19 cellular contexts compared by ENCODE assay signal in the genomic region with DNA sequence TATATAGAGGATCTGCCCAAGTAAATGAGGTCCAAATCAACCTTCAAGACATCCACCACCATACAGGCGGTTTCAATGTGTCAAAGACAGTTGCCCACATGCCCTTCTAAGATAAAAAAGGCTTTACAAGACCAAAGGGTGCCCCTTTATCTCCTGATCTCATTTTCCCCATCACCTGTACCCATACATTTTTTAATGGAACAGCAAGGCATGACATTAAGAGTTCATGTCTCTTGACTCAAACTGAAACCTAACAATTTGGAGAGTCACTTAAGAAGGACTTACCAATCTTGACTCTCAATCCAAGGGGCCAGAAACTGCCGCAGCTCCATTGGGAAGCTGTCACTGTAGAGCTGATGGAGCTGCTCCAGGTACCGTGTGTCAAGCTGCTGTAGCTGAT. TPM values are rescaled to one million over a fixed set of nuclear protein-coding genes. Genes with fewer than 3 reads are reported as not detected.
DNase-seq lines count a peak whose midpoint lies in the region; ATAC-seq, FAIRE-seq and TF ChIP-seq lines count a peak whose summit lies in the region.
"Had no signal": no experiment of that assay in that cellular context is flagged by ENCODE, and none has a peak within 500 bp of the region (broad histone marks: within the 10 kb centered on the region; RNA-seq: fewer than 3 reads in every experiment).

No MANE protein-coding gene starts in this region.

- TF ChIP-seq CTCF in HCT116 (IDR thresholded peaks at IDR 0.05 in 2 of 3, conservative IDR thresholded peaks at IDR 0.05 in 1 of 3; ENCODE audit: borderline replicate concordance in 1 of 3, insufficient read depth in 1 of 3, low read depth in 2 of 3, low read length in 2 of 3) (no peak), astrocyte (IDR thresholded peaks at IDR 0.05; ENCODE audit: insufficient read depth, low read depth, low read length) (no peak), osteoblast (IDR thresholded peaks at IDR 0.05; ENCODE audit: extremely low read depth, low read depth, low read length) (no peak), WERI-Rb-1 (IDR thresholded peaks at IDR 0.05; ENCODE audit: low read depth, low read length) (no peak)

- intact Hi-C loops in HCT116 (cut with micrococcal nuclease): no loop called here

- CTCF ChIA-PET in HCT116 (lab: Charles Lee): no interaction called here
- CTCF ChIA-PET in activated CD8-positive, alpha-beta memory T cell treated with anti-CD3 and anti-CD28 coated beads, Interleukin-2, amount 10 ng/mL, durations not matched to agents 7 days and 5 days (lab: Charles Lee): interaction anchor here (0.6 to 1.7 kb wide), 3 partner anchors 49 to 126 kb away, joined by 3 to 6 read pairs (median 4); no protein-coding TSS in a partner anchor

- H3K9me3 ChIP-seq in CD4-positive, CD25-positive, alpha-beta regulatory T cell (ENCODE audit: control insufficient read depth in 2 of 2, low read length in 2 of 2): no peaks in the 10 kb centered on the region
- no peaks in the 10 kb centered on the region for H3K9me3 ChIP-seq in HCT116 (ENCODE audit: control insufficient read depth in 1 of 2, insufficient read depth in 1 of 2, low read depth in 1 of 2, low read length in 2 of 2)
- no peaks in the 10 kb centered on the region for H3K9me3 ChIP-seq in astrocyte (ENCODE audit: insufficient read depth, low read depth, low read length)
- H3K9me3 ChIP-seq in osteoblast (ENCODE audit: low read depth, low read length): no peaks in the 10 kb centered on the region
- no peaks in the 10 kb centered on the region for H3K9me3 ChIP-seq in WERI-Rb-1 (ENCODE audit: severe bottlenecking)
- H3K9me3 ChIP-seq: BE2C, esophagus squamous epithelium, HAP-1, heart left ventricle had no signal

- H3K4me2 ChIP-seq in HCT116 (ENCODE audit: low read length) (0 out of 2 replicates have a peak overlapping the region, but pooled peaks have one; percentile 57), astrocyte (ENCODE audit: low read length) (no peak overlapping the region), osteoblast (ENCODE audit: insufficient read depth, low read length) (no peak overlapping the region)

- H3K27ac Mint-ChIP-seq in CD4-positive, CD25-positive, alpha-beta regulatory T cell: peak overlapping the region in 2 of 3 donors; percentile 55 to 86
- no peak overlapping the region for H3K27ac Mint-ChIP-seq in astrocyte (ENCODE audit: unreplicated experiment)
- no peak overlapping the region for H3K27ac Mint-ChIP-seq in activated CD8-positive, alpha-beta memory T cell treated with anti-CD3 and anti-CD28 coated beads, Interleukin-2, amount 10 ng/mL, durations not matched to agents 7 days and 5 days
- H3K27ac Mint-ChIP-seq: activated CD4-positive, alpha-beta T cell treated with anti-CD3 and anti-CD28 coated beads, Interleukin-2, amount 10 ng/mL, durations not matched to agents 7 days and 5 days had no signal

- H2AFZ ChIP-seq in HCT116 (ENCODE audit: low read depth, low read length, poor library complexity, severe bottlenecking) (no peak overlapping the region), astrocyte (ENCODE audit: low read depth, low read length) (no peak overlapping the region), osteoblast (ENCODE audit: low read length) (no peak overlapping the region)

- FAIRE-seq in astrocyte (lab: Jason Lieb, UNC): no peak
- FAIRE-seq: islet of Langerhans had no signal

- no peaks in the 10 kb centered on the region for H3K27me3 Mint-ChIP-seq in CD4-positive, CD25-positive, alpha-beta regulatory T cell
- no peaks in the 10 kb centered on the region for H3K27me3 Mint-ChIP-seq in astrocyte (ENCODE audit: low read depth, unreplicated experiment)
- H3K27me3 Mint-ChIP-seq in activated CD8-positive, alpha-beta memory T cell treated with anti-CD3 and anti-CD28 coated beads, Interleukin-2, amount 10 ng/mL, durations not matched to agents 7 days and 5 days: no peaks in the 10 kb centered on the region
- H3K27me3 Mint-ChIP-seq: activated CD4-positive, alpha-beta T cell treated with anti-CD3 and anti-CD28 coated beads, Interleukin-2, amount 10 ng/mL, durations not matched to agents 7 days and 5 days had no signal

- H3K4me1 Mint-ChIP-seq in CD4-positive, CD25-positive, alpha-beta regulatory T cell: peaks cover 13 to 38% (median 20%) of the 10 kb centered on the region in 4 donors
- H3K4me1 Mint-ChIP-seq in astrocyte (ENCODE audit: low read depth, unreplicated experiment): peaks cover 20% of the 10 kb centered on the region
- peaks cover 28% of the 10 kb centered on the region for H3K4me1 Mint-ChIP-seq in activated CD8-positive, alpha-beta memory T cell treated with anti-CD3 and anti-CD28 coated beads, Interleukin-2, amount 10 ng/mL, durations not matched to agents 7 days and 5 days

- H3K79me2 ChIP-seq in HCT116 (ENCODE audit: insufficient read depth, low read length) (peaks cover 8% of the 10 kb centered on the region; the same call in 1 of the 2 replicates), astrocyte (ENCODE audit: insufficient read depth, low read length) (peaks cover 54% of the 10 kb centered on the region), osteoblast (ENCODE audit: insufficient read depth, low read length) (peaks cover 65% of the 10 kb centered on the region)

- no peaks in the 10 kb centered on the region for H3K9me3 Mint-ChIP-seq in CD4-positive, CD25-positive, alpha-beta regulatory T cell
- no peaks in the 10 kb centered on the region for H3K9me3 Mint-ChIP-seq in astrocyte (ENCODE audit: unreplicated experiment)
- no peaks in the 10 kb centered on the region for H3K9me3 Mint-ChIP-seq in activated CD8-positive, alpha-beta memory T cell treated with anti-CD3 and anti-CD28 coated beads, Interleukin-2, amount 10 ng/mL, durations not matched to agents 7 days and 5 days (ENCODE audit: low read depth)
- H3K9me3 Mint-ChIP-seq: activated CD4-positive, alpha-beta T cell treated with anti-CD3 and anti-CD28 coated beads, Interleukin-2, amount 10 ng/mL, durations not matched to agents 7 days and 5 days; neural crest cell had no signal

- POLR2A ChIA-PET in HCT116 (lab: Charles Lee): no interaction called here

- no peak for TF ChIP-seq RAD21 in HCT116 (IDR thresholded peaks at IDR 0.05; ENCODE audit: low read depth)

- no peak overlapping the region for H3K27ac ChIP-seq in CD4-positive, CD25-positive, alpha-beta regulatory T cell (ENCODE audit: insufficient read depth, low read length, poor library complexity, severe bottlenecking)
- H3K27ac ChIP-seq in HCT116 (ENCODE audit: low read depth, low read length): no peak overlapping the region
- H3K27ac ChIP-seq in astrocyte (ENCODE audit: low read depth, low read length): peak overlapping the region; percentile 72
- peak overlapping the region; percentile 73 for H3K27ac ChIP-seq in osteoblast (ENCODE audit: low read depth, low read length)
- no peak overlapping the region for H3K27ac ChIP-seq in WERI-Rb-1

- H4K20me1 ChIP-seq in HCT116 (ENCODE audit: insufficient read depth) (no peaks in the 10 kb centered on the region), astrocyte (ENCODE audit: insufficient read depth, low read length) (peaks cover 63% of the 10 kb centered on the region), osteoblast (ENCODE audit: insufficient read depth, low read length) (peaks cover 49% of the 10 kb centered on the region)

- H3K9ac ChIP-seq in HCT116 (ENCODE audit: low read length): no peak overlapping the region
- no peak overlapping the region for H3K9ac ChIP-seq in astrocyte (ENCODE audit: low read length)

- ATAC-seq in CD4-positive, CD25-positive, alpha-beta regulatory T cell (ENCODE audit: low read depth in 2 of 2): no peak
- ATAC-seq in HCT116 (no peak), HG03442 (IDR thresholded peaks at IDR 0.05; ENCODE audit: unreplicated experiment) (no peak), GM21367 (IDR thresholded peaks at IDR 0.05; ENCODE audit: unreplicated experiment) (no peak)
- ATAC-seq in activated CD8-positive, alpha-beta memory T cell treated with anti-CD3 and anti-CD28 coated beads, Interleukin-2, amount 10 ng/mL, durations not matched to agents 7 days and 5 days: no peak

- H3K36me3 Mint-ChIP-seq in CD4-positive, CD25-positive, alpha-beta regulatory T cell: peaks cover 31% of the 10 kb centered on the region
- peaks cover 20% of the 10 kb centered on the region for H3K36me3 Mint-ChIP-seq in astrocyte (ENCODE audit: low read depth, unreplicated experiment)
- H3K36me3 Mint-ChIP-seq in activated CD8-positive, alpha-beta memory T cell treated with anti-CD3 and anti-CD28 coated beads, Interleukin-2, amount 10 ng/mL, durations not matched to agents 7 days and 5 days: peaks cover 42% of the 10 kb centered on the region

- H3K9me2 ChIP-seq in HCT116 (ENCODE audit: insufficient read depth): no peaks in the 10 kb centered on the region

- H3K27me3 ChIP-seq in CD4-positive, CD25-positive, alpha-beta regulatory T cell (ENCODE audit: control insufficient read depth, insufficient read depth, low read length): no peaks in the 10 kb centered on the region
- H3K27me3 ChIP-seq in HCT116 (ENCODE audit: insufficient read depth, low read length): no peaks in the 10 kb centered on the region
- no peaks in the 10 kb centered on the region for H3K27me3 ChIP-seq in astrocyte (ENCODE audit: insufficient read depth, low read length)
- H3K27me3 ChIP-seq in osteoblast (ENCODE audit: insufficient read depth, low read length): no peaks in the 10 kb centered on the region
- H3K27me3 ChIP-seq in WERI-Rb-1 (ENCODE audit: insufficient read depth, low read depth, severe bottlenecking): no peaks in the 10 kb centered on the region
- H3K27me3 ChIP-seq: BE2C, esophagus squamous epithelium, heart left ventricle had no signal

- no peak overlapping the region for H3K4me3 Mint-ChIP-seq in CD4-positive, CD25-positive, alpha-beta regulatory T cell
- no peak overlapping the region for H3K4me3 Mint-ChIP-seq in astrocyte (ENCODE audit: unreplicated experiment)
- H3K4me3 Mint-ChIP-seq in activated CD8-positive, alpha-beta memory T cell treated with anti-CD3 and anti-CD28 coated beads, Interleukin-2, amount 10 ng/mL, durations not matched to agents 7 days and 5 days: no peak overlapping the region
- H3K4me3 Mint-ChIP-seq: activated CD4-positive, alpha-beta T cell treated with anti-CD3 and anti-CD28 coated beads, Interleukin-2, amount 10 ng/mL, durations not matched to agents 7 days and 5 days; neural crest cell had no signal

- no peak overlapping the region for H3K4me3 ChIP-seq in CD4-positive, CD25-positive, alpha-beta regulatory T cell (ENCODE audit: low read depth, low read length)
- H3K4me3 ChIP-seq in HCT116 (replicated peaks in 1 of 2; ENCODE audit: low read depth in 1 of 2, low read length in 2 of 2) (no peak overlapping the region), astrocyte (ENCODE audit: insufficient read depth, low read depth, low read length) (no peak overlapping the region), osteoblast (ENCODE audit: insufficient read depth, low read length) (no peak overlapping the region), WERI-Rb-1 (ENCODE audit: low read depth, low read length) (no peak overlapping the region)
- H3K4me3 ChIP-seq: esophagus squamous epithelium, HAP-1, heart left ventricle had no signal

- peaks cover 35% of the 10 kb centered on the region for H3K36me3 ChIP-seq in CD4-positive, CD25-positive, alpha-beta regulatory T cell (ENCODE audit: control insufficient read depth, insufficient read depth, low read length)
- H3K36me3 ChIP-seq in HCT116 (ENCODE audit: control insufficient read depth in 1 of 2, insufficient read depth in 2 of 2, low read length in 2 of 2): peaks cover 3 to 7% of the 10 kb centered on the region in 2 experiments; a peak in 2 of 4 replicates
- H3K36me3 ChIP-seq in astrocyte (ENCODE audit: insufficient read depth, low read length): peaks cover 8% of the 10 kb centered on the region
- peaks cover 41% of the 10 kb centered on the region for H3K36me3 ChIP-seq in osteoblast (ENCODE audit: insufficient read depth, low read length)
- peaks cover 20% of the 10 kb centered on the region for H3K36me3 ChIP-seq in WERI-Rb-1

- no TSS peak for BruUV-seq in HCT116 (replicated peaks; lab: Mats Ljungman, UMichigan)

- RAD21 ChIA-PET in HCT116 (lab: Charles Lee; ENCODE audit: low non-redundant PET in 1 of 2, low total read pairs in 2 of 2, uncharacterized antibody in 2 of 2, unreplicated experiment in 2 of 2): no interaction called here

- DNase-seq in CD4-positive, CD25-positive, alpha-beta regulatory T cell: no peak
- no peak for DNase-seq in HCT116 (ENCODE audit: low read depth, low spot score)
- DNase-seq in astrocyte (ENCODE audit: low read depth): no peak
- DNase-seq in osteoblast (ENCODE audit: insufficient read length, low spot score, missing footprints): no peak
- no peak for DNase-seq in activated CD8-positive, alpha-beta memory T cell treated with anti-CD3 and anti-CD28 coated beads, Interleukin-2, amount 10 ng/mL, durations not matched to agents 7 days and 5 days
- DNase-seq in WERI-Rb-1: no peak
- DNase-seq: activated CD4-positive, alpha-beta T cell treated with anti-CD3 and anti-CD28 coated beads, Interleukin-2, amount 10 ng/mL, durations not matched to agents 7 days and 5 days; BE2C; DMS153; esophagus squamous epithelium; heart left ventricle; mesendoderm; NCI-H345; SHP77 treated with DMSO at 0.1 percent for 48 hours had no signal

- TF ChIP-seq POLR2A in HCT116 (IDR thresholded peaks at IDR 0.05; ENCODE audit: borderline replicate concordance, extremely low read depth, insufficient read depth, insufficient read length): no peak

- H3K4me1 ChIP-seq in CD4-positive, CD25-positive, alpha-beta regulatory T cell (ENCODE audit: control insufficient read depth, insufficient read depth, low read length, poor library complexity, severe bottlenecking): no peaks in the 10 kb centered on the region
- peaks cover 11 to 24% of the 10 kb centered on the region in 2 experiments for H3K4me1 ChIP-seq in HCT116 (ENCODE audit: control insufficient read depth in 1 of 2, insufficient read depth in 2 of 2, low read length in 2 of 2)
- peaks cover 13% of the 10 kb centered on the region for H3K4me1 ChIP-seq in astrocyte (ENCODE audit: insufficient read depth, low read length)
- peaks cover 20% of the 10 kb centered on the region for H3K4me1 ChIP-seq in osteoblast (ENCODE audit: insufficient read depth, low read length)

RNA-seq across cellular contexts. Expression of a gene that starts 40.1 kb away (rescaled TPM):
- total RNA-seq in CD4-positive, CD25-positive, alpha-beta regulatory T cell: 262 TPM
- 100 to 1,000 TPM; 100 to 125 (median 118) TPM for polyA plus RNA-seq in CD4-positive, CD25-positive, alpha-beta regulatory T cell
- 61.0 TPM for total RNA-seq in HCT116 (2021; ENCODE audit: unreplicated experiment)
- 38.0 and 39.4 TPM in 2 replicates for polyA plus RNA-seq in HCT116 (2012)
- 145 and 154 TPM in 2 replicates for total RNA-seq in astrocyte
- 197 and 206 TPM in 2 replicates for total RNA-seq in osteoblast
- 10 to 100 TPM; 90.5 to 97.6 TPM for total RNA-seq in activated CD8-positive, alpha-beta memory T cell treated with anti-CD3 and anti-CD28 coated beads, Interleukin-2, amount 10 ng/mL, durations not matched to agents 7 days and 5 days

RNA-seq across cellular contexts. Expression of a gene that starts 59.8 kb away (rescaled TPM):
- 177 TPM for total RNA-seq in CD4-positive, CD25-positive, alpha-beta regulatory T cell
- polyA plus RNA-seq in CD4-positive, CD25-positive, alpha-beta regulatory T cell: 10 to 100 TPM; 71.1 to 90.9 (median 76.7) TPM
- 0.91 TPM for total RNA-seq in HCT116 (2021; ENCODE audit: unreplicated experiment)
- 0.16 and 0.18 TPM in 2 replicates for polyA plus RNA-seq in HCT116 (2012)
- 0.77 and 1.9 TPM in 2 replicates for total RNA-seq in astrocyte
- 35.5 and 38.6 TPM in 2 replicates for total RNA-seq in osteoblast
- 100 to 1,000 TPM; 118 to 127 TPM for total RNA-seq in activated CD8-positive, alpha-beta memory T cell treated with anti-CD3 and anti-CD28 coated beads, Interleukin-2, amount 10 ng/mL, durations not matched to agents 7 days and 5 days

Comparison
In these comparisons a context has a peak if more than half of its experiments do, and no peak if none do; other contexts are left out.
1. H3K27ac ChIP-seq: peak in astrocyte (single experiment) and osteoblast (single experiment); none in CD4-positive, CD25-positive, alpha-beta regulatory T cell (single experiment), HCT116 (single experiment) and WERI-Rb-1 (single experiment).
2. H3K27ac Mint-ChIP-seq: peak in CD4-positive, CD25-positive, alpha-beta regulatory T cell (2 of 3); none in astrocyte (single experiment) and activated CD8-positive, alpha-beta memory T cell treated with anti-CD3 and anti-CD28 coated beads, Interleukin-2, amount 10 ng/mL, durations not matched to agents 7 days and 5 days (single experiment).
3. RNA of a gene that starts 59.8 kb away (total RNA-seq): 177 TPM in CD4-positive, CD25-positive, alpha-beta regulatory T cell (single experiment), 118 to 127 TPM in activated CD8-positive, alpha-beta memory T cell treated with anti-CD3 and anti-CD28 coated beads, Interleukin-2, amount 10 ng/mL, durations not matched to agents 7 days and 5 days and 35.5 to 38.6 TPM in osteoblast; 0.91 TPM in HCT116 (single experiment) and 0.77 to 1.9 TPM in astrocyte; every median in the first group is over 10 times any median in the second.